33 cellular contexts compared by ENCODE assay signal in genomic region chr5:90113108-90113507, GRCh38.
"Had no signal": no experiment of that assay in that cellular context is flagged by ENCODE, and none has a peak within 500 bp of the region (broad histone marks: within the 10 kb centered on the region; RNA-seq: fewer than 3 reads in every experiment).

No MANE protein-coding gene starts in this region.

- H3K9me3 ChIP-seq: gastrocnemius medialis, ovary, right lobe of liver, testis, uterus had no signal

- FAIRE-seq: bronchial epithelial cell, colon, endometrium, kidney had no signal

- H3K4me3 Mint-ChIP-seq: activated CD4-positive, alpha-beta T cell treated with anti-CD3 and anti-CD28 coated beads, Interleukin-2, amount 10 ng/mL, durations not matched to agents 7 days and 5 days; activated CD8-positive, alpha-beta memory T cell treated with anti-CD3 and anti-CD28 coated beads, Interleukin-2, amount 10 ng/mL, durations not matched to agents 7 days and 5 days; activated CD8-positive, alpha-beta T cell treated with anti-CD3 and anti-CD28 coated beads for 36 hours; central memory CD8-positive, alpha-beta T cell; immature natural killer cell; naive thymus-derived CD4-positive, alpha-beta T cell; T-helper 17 cell; type B pancreatic cell had no signal

- H3K9me3 Mint-ChIP-seq: activated CD4-positive, alpha-beta T cell treated with anti-CD3 and anti-CD28 coated beads, Interleukin-2, amount 10 ng/mL, durations not matched to agents 7 days and 5 days; activated CD8-positive, alpha-beta T cell treated with anti-CD3 and anti-CD28 coated beads for 36 hours; activated T-helper 2 cell treated with anti-CD3 and anti-CD28 coated beads, Interferon-gamma antibody, Interleukin-2, Interleukin-4, amounts not matched to agents 10 μg/mL and 5 μg/mL and 100 μg/mL, durations not matched to agents 14 hours and 24 hours and 36 hours; type B pancreatic cell had no signal

- H3K36me3 Mint-ChIP-seq: activated CD8-positive, alpha-beta memory T cell treated with anti-CD3 and anti-CD28 coated beads, Interleukin-2, amount 10 ng/mL, durations not matched to agents 7 days and 5 days; activated naive CD4-positive, alpha-beta T cell treated with anti-CD3 and anti-CD28 coated beads, Interleukin-2, amount 50 U/mL, for 72 hours; immature natural killer cell; naive thymus-derived CD4-positive, alpha-beta T cell; type B pancreatic cell had no signal

- H3K27ac ChIP-seq: gastrocnemius medialis, ovary, right lobe of liver, skin epidermis, testis, uterus had no signal

- H3K36me3 ChIP-seq: gastrocnemius medialis, ovary, right lobe of liver, uterus had no signal

- H3K27me3 ChIP-seq: gastrocnemius medialis, ovary, right lobe of liver, testis, uterus had no signal

- DNase-seq: activated CD4-positive, alpha-beta T cell treated with anti-CD3 and anti-CD28 coated beads for 1 hour; activated CD4-positive, alpha-beta T cell treated with anti-CD3 and anti-CD28 coated beads, Interleukin-2, amount 10 ng/mL, durations not matched to agents 7 days and 5 days; activated CD8-positive, alpha-beta memory T cell treated with anti-CD3 and anti-CD28 coated beads, Interleukin-2, amount 10 ng/mL, durations not matched to agents 7 days and 5 days; activated CD8-positive, alpha-beta T cell treated with anti-CD3 and anti-CD28 coated beads for 36 hours; activated T-cell treated with anti-CD3 and anti-CD28 coated beads, Interleukin-2, amount 50 U/mL, for 48 hours; anterior cingulate cortex; dermis blood vessel endothelial cell; effector CD4-positive, alpha-beta T cell; gastrocnemius medialis; glutamatergic neuron; immature natural killer cell; kidney; left colon; midbrain; naive thymus-derived CD4-positive, alpha-beta T cell; ovary; right lobe of liver; stimulated activated CD4-positive, alpha-beta T cell treated with anti-CD3 and anti-CD28 coated beads, Interleukin-12 subunit alpha, Interleukin-12 subunit beta, amount 100 ng/mL, for 4 hours; stimulated activated CD4-positive, alpha-beta T cell treated with anti-CD3 and anti-CD28 coated beads, Interleukin-4, amount 100 ng/mL, for 1 hour; stimulated activated naive CD8-positive, alpha-beta T cell treated with anti-CD3 and anti-CD28 coated beads, Interleukin-15, Interleukin-2, amounts not matched to agents 100 U/mL and 50 U/mL, for 24 hours; T-helper 17 cell; T1000; testis; uterus had no signal

- ATAC-seq: activated CD8-positive, alpha-beta memory T cell treated with anti-CD3 and anti-CD28 coated beads, Interleukin-2, amount 10 ng/mL, durations not matched to agents 7 days and 5 days; activated CD8-positive, alpha-beta T cell treated with anti-CD3 and anti-CD28 coated beads for 36 hours; activated naive CD4-positive, alpha-beta T cell treated with anti-CD3 and anti-CD28 coated beads, Interleukin-2, amount 50 U/mL, for 72 hours; gastrocnemius medialis; left colon; naive thymus-derived CD4-positive, alpha-beta T cell; right lobe of liver; stimulated activated naive CD8-positive, alpha-beta T cell treated with anti-CD3 and anti-CD28 coated beads, Interleukin-15, Interleukin-2, amounts not matched to agents 100 U/mL and 50 U/mL, for 24 hours; T-helper 17 cell had no signal

- H3K27me3 Mint-ChIP-seq: activated CD4-positive, alpha-beta T cell treated with anti-CD3 and anti-CD28 coated beads, Interleukin-2, amount 10 ng/mL, durations not matched to agents 7 days and 5 days; activated CD8-positive, alpha-beta memory T cell treated with anti-CD3 and anti-CD28 coated beads, Interleukin-2, amount 10 ng/mL, durations not matched to agents 7 days and 5 days; activated CD8-positive, alpha-beta T cell treated with anti-CD3 and anti-CD28 coated beads for 36 hours; central memory CD8-positive, alpha-beta T cell; naive thymus-derived CD4-positive, alpha-beta T cell; progenitor cell of endocrine pancreas; T-helper 17 cell; type B pancreatic cell had no signal

- H3K4me1 Mint-ChIP-seq: activated CD4-positive, alpha-beta T cell treated with anti-CD3 and anti-CD28 coated beads, Interleukin-2, amount 10 ng/mL, durations not matched to agents 7 days and 5 days; activated CD8-positive, alpha-beta memory T cell treated with anti-CD3 and anti-CD28 coated beads, Interleukin-2, amount 10 ng/mL, durations not matched to agents 7 days and 5 days; central memory CD8-positive, alpha-beta T cell; immature natural killer cell; naive thymus-derived CD4-positive, alpha-beta T cell; T-helper 17 cell had no signal

- H3K4me1 ChIP-seq: gastrocnemius medialis, right lobe of liver, testis, uterus had no signal

- H3K27ac Mint-ChIP-seq: activated CD4-positive, alpha-beta T cell treated with anti-CD3 and anti-CD28 coated beads, Interleukin-2, amount 10 ng/mL, durations not matched to agents 7 days and 5 days; activated CD8-positive, alpha-beta memory T cell treated with anti-CD3 and anti-CD28 coated beads, Interleukin-2, amount 10 ng/mL, durations not matched to agents 7 days and 5 days; activated CD8-positive, alpha-beta T cell treated with anti-CD3 and anti-CD28 coated beads for 36 hours; activated naive CD4-positive, alpha-beta T cell treated with anti-CD3 and anti-CD28 coated beads, Interleukin-2, amount 50 U/mL, for 72 hours; activated T-helper 2 cell treated with anti-CD3 and anti-CD28 coated beads, Interferon-gamma antibody, Interleukin-2, Interleukin-4, amounts not matched to agents 10 μg/mL and 5 μg/mL and 100 μg/mL, durations not matched to agents 14 hours and 24 hours and 36 hours; immature natural killer cell; naive thymus-derived CD4-positive, alpha-beta T cell; progenitor cell of endocrine pancreas; T-helper 17 cell; type B pancreatic cell had no signal

- H3K4me3 ChIP-seq: gastrocnemius medialis, ovary, right lobe of liver, skin epidermis, testis, uterus had no signal
